In genomic region chr7:98038731-98039130, GRCh38 we compare ENCODE assay signal across 16 cellular contexts. TPM values are rescaled to one million over a fixed set of nuclear protein-coding genes. Genes with fewer than 3 reads are reported as not detected.
DNase-seq lines count a peak whose midpoint lies in the region; ATAC-seq, FAIRE-seq and TF ChIP-seq lines count a peak whose summit lies in the region.
"Had no signal": no experiment of that assay in that cellular context is flagged by ENCODE, and none has a peak within 500 bp of the region (broad histone marks: within the 10 kb centered on the region; RNA-seq: fewer than 3 reads in every experiment).

No MANE protein-coding gene starts in this region.

- H3K27me3 ChIP-seq in GM23338 (ENCODE audit: insufficient read depth): no peaks in the 10 kb centered on the region
- H3K27me3 ChIP-seq: BE2C, MG63 had no signal

- no peaks in the 10 kb centered on the region for H3K36me3 ChIP-seq in GM23338 (ENCODE audit: insufficient read depth)
- H3K36me3 ChIP-seq: BE2C, MG63 had no signal

- 0 out of 2 replicates have a peak overlapping the region, but pooled peaks have one; percentile 56 for H3K27ac Mint-ChIP-seq in GM23338
- H3K27ac Mint-ChIP-seq: CD8-positive, alpha-beta T cell had no signal

- no peak for TF ChIP-seq CTCF in GM23338 (conservative IDR thresholded peaks at IDR 0.05; ENCODE audit: low read depth in 2 of 2)

- TF ChIP-seq POLR2A in H54 (IDR thresholded peaks at IDR 0.05; ENCODE audit: low read depth, low read length): no peak

- no peak overlapping the region for H3K4me3 Mint-ChIP-seq in GM23338
- H3K4me3 Mint-ChIP-seq: CD8-positive, alpha-beta T cell had no signal

- H3K9me3 Mint-ChIP-seq in GM23338: no peaks in the 10 kb centered on the region
- H3K9me3 Mint-ChIP-seq: CD8-positive, alpha-beta T cell had no signal

- ATAC-seq in GM23338 (no peak), HG03520 (IDR thresholded peaks at IDR 0.05; ENCODE audit: unreplicated experiment) (no peak)
- ATAC-seq: CD8-positive, alpha-beta T cell; Panc1 had no signal

- no peaks in the 10 kb centered on the region for H3K36me3 Mint-ChIP-seq in GM23338 (ENCODE audit: low read depth)
- H3K36me3 Mint-ChIP-seq: CD8-positive, alpha-beta T cell had no signal

- no peak overlapping the region for H3K27ac ChIP-seq in GM23338 (ENCODE audit: low read depth)

- H3K4me1 ChIP-seq in GM23338 (ENCODE audit: insufficient read depth): 0 out of 2 replicates have a peak, but pooled peaks cover 3% of the 10 kb centered on the region
- H3K4me1 ChIP-seq: BE2C had no signal

- H3K9me2 ChIP-seq in GM23338 (ENCODE audit: insufficient read depth): no peaks in the 10 kb centered on the region

- H3K27me3 Mint-ChIP-seq in GM23338 (ENCODE audit: insufficient read depth, low read depth, poor library complexity): no peaks in the 10 kb centered on the region

- peaks cover 5% of the 10 kb centered on the region; the same call in 2 of the 3 replicates for H3K4me1 Mint-ChIP-seq in GM23338

- H3K4me2 ChIP-seq in GM23338: no peak overlapping the region

- peak overlapping the region; percentile 56; the same call in 1 of the 2 replicates for H2AFZ ChIP-seq in GM23338

- no peaks in the 10 kb centered on the region for H4K20me1 ChIP-seq in GM23338 (replicated peaks; ENCODE audit: insufficient read depth)

- no peaks in the 10 kb centered on the region for H3F3A ChIP-seq in GM23338 (replicated peaks; ENCODE audit: low read depth)

- DNase-seq in GM23338 (ENCODE audit: low spot score) (no peak), cerebellum (ENCODE audit: low spot score) (peak; percentile 85), midbrain (lab: John Stamatoyannopoulos, UW) (peak; percentile 16), superior temporal gyrus (ENCODE audit: extremely low spot score) (peak; percentile 75), NCI-H1436 (lab: John Stamatoyannopoulos, UW) (no peak), H54 (ENCODE audit: insufficient read length, low spot score) (no peak)
- DNase-seq: BE2C; CD8-positive, alpha-beta T cell; MG63; NCI-H1105; NCI-H187 treated with DMSO at 0.1 percent for 48 hours; NCI-H510A; SHP77 had no signal

- H3K4me3 ChIP-seq in GM23338: no peak overlapping the region
- H3K4me3 ChIP-seq: MG63 had no signal

- H3K79me2 ChIP-seq in GM23338 (replicated peaks; ENCODE audit: insufficient read depth): no peaks in the 10 kb centered on the region

- FAIRE-seq in H54 (lab: Jason Lieb, UNC): no peak

TF ChIP-seq in GM23338, 12 proteins besides CTCF, POLR2A, EP300 and RAD21:
- TF ChIP-seq ETS1 (IDR thresholded peaks at IDR 0.05) (no peak), POLR2AphosphoS5 (IDR thresholded peaks at IDR 0.05; ENCODE audit: low read depth) (no peak), EZH2 (IDR thresholded peaks at IDR 0.05; ENCODE audit: low read depth, unreplicated experiment) (no peak), EZH2phosphoT487 (IDR thresholded peaks at IDR 0.05; ENCODE audit: unreplicated experiment) (no peak), JUNB (IDR thresholded peaks at IDR 0.05; ENCODE audit: unreplicated experiment) (no peak), NANOG (IDR thresholded peaks at IDR 0.05; ENCODE audit: borderline replicate concordance) (no peak), ZNF331 (CRISPR knock-in tag; IDR thresholded peaks at IDR 0.05; ENCODE audit: low read depth) (no peak), ZNF462 (CRISPR knock-in tag; IDR thresholded peaks at IDR 0.05) (no peak), ZNF114 (CRISPR knock-in tag; IDR thresholded peaks at IDR 0.05) (no peak)

RNA-seq across cellular contexts. Expression of gene OCM2, which starts 48.7 kb away (rescaled TPM):
- not detected in 2 replicates for total RNA-seq in GM23338 (2014; rRNA removed; shearing (Covaris generic))
- polyA plus RNA-seq in GM23338 (2016; fragmentation: Nextera tagmentation; extraction: Ambion mirVana): not detected in 2 replicates
- total RNA-seq in cerebellum: not detected
- total RNA-seq: CD8-positive, alpha-beta T cell; H4 had no signal

Comparison
In these comparisons a context has a peak if more than half of its experiments do, and no peak if none do; other contexts are left out.
1. DNase-seq: peak in cerebellum (single experiment), midbrain (single experiment) and superior temporal gyrus (single experiment); none in GM23338 (single experiment), NCI-H1436 (single experiment) and H54 (single experiment).